In the genomic region with DNA sequence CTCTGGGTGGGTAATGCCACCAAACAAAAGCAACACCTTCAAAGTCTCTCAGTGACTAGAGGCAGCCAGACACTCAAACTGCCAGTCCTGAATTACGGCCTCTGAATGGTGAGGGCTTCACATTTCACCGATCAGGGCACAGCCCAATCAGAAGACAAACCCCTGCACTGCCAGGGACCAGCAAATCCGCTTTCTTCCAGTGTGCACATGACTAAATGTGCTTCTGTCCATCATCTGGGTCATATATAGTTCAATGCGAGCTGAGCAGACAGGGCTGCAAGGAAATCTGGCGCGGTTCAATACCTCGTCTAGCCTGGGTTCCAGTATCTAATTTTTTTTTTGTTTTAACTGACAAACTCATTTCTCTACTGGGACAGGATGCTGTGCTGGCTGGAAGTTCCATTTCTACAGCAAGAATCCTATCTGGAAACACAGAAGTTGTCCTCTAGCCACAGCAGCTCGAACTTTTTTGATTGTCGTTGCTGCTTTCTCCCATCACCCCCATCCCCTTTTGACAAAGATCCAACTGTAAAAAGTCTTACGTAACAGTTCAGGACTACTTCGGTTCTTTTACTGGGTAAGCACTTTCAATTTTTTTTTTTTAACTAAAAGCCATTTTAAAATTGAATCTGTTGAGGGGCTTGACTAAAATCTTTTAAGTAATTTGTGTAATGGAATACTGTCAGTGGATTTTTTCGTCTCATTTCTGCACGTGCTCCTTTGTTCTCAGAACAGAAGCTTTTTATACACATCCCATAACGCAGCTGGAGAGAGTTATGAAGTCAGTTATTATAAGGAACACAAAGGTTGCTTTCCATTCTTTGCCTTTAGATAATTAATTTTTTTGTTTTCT, we compare ENCODE assay signal across 1 cellular context.
A peak's percentile ranks its signal among the peaks of the same experiment; 100 is the strongest.
TF ChIP-seq lines count a peak whose summit lies in the region.

No MANE protein-coding gene starts in this region.

TF ChIP-seq in A549, 52 proteins besides CTCF, POLR2A, EP300 and RAD21 (continued from another document):
- TF ChIP-seq, protein P1, sequence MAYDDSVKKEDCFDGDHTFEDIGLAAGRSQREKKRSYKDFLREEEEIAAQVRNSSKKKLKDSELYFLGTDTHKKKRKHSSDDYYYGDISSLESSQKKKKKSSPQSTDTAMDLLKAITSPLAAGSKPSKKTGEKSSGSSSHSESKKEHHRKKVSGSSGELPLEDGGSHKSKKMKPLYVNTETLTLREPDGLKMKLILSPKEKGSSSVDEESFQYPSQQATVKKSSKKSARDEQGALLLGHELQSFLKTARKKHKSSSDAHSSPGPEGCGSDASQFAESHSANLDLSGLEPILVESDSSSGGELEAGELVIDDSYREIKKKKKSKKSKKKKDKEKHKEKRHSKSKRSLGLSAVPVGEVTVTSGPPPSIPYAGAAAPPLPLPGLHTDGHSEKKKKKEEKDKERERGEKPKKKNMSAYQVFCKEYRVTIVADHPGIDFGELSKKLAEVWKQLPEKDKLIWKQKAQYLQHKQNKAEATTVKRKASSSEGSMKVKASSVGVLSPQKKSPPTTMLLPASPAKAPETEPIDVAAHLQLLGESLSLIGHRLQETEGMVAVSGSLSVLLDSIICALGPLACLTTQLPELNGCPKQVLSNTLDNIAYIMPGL (CRISPR knock-in tag; IDR thresholded peaks at IDR 0.05; ENCODE audit: borderline replicate concordance): no peak
- TF ChIP-seq SREBF2 (IDR thresholded peaks at IDR 0.05): no peak
- TF ChIP-seq CBX2 (IDR thresholded peaks at IDR 0.05; ENCODE audit: borderline replicate concordance, low read depth): no peak
- no peak for TF ChIP-seq CBX8 (IDR thresholded peaks at IDR 0.05)
- TF ChIP-seq, protein P2, sequence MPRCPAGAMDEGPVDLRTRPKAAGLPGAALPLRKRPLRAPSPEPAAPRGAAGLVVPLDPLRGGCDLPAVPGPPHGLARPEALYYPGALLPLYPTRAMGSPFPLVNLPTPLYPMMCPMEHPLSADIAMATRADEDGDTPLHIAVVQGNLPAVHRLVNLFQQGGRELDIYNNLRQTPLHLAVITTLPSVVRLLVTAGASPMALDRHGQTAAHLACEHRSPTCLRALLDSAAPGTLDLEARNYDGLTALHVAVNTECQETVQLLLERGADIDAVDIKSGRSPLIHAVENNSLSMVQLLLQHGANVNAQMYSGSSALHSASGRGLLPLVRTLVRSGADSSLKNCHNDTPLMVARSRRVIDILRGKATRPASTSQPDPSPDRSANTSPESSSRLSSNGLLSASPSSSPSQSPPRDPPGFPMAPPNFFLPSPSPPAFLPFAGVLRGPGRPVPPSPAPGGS (IDR thresholded peaks at IDR 0.05): peak; percentile 95; the same call in 2 of the 3 replicates
- TF ChIP-seq HEYL (CRISPR knock-in tag; IDR thresholded peaks at IDR 0.05): no peak
- TF ChIP-seq, protein P3, sequence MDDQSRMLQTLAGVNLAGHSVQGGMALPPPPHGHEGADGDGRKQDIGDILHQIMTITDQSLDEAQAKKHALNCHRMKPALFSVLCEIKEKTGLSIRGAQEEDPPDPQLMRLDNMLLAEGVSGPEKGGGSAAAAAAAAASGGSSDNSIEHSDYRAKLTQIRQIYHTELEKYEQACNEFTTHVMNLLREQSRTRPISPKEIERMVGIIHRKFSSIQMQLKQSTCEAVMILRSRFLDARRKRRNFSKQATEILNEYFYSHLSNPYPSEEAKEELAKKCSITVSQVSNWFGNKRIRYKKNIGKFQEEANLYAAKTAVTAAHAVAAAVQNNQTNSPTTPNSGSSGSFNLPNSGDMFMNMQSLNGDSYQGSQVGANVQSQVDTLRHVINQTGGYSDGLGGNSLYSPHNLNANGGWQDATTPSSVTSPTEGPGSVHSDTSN (IDR thresholded peaks at IDR 0.05): peak; percentile 84
- no peak for TF ChIP-seq RNF2 (IDR thresholded peaks at IDR 0.05; ENCODE audit: borderline replicate concordance, low read depth)
- TF ChIP-seq, protein P4, sequence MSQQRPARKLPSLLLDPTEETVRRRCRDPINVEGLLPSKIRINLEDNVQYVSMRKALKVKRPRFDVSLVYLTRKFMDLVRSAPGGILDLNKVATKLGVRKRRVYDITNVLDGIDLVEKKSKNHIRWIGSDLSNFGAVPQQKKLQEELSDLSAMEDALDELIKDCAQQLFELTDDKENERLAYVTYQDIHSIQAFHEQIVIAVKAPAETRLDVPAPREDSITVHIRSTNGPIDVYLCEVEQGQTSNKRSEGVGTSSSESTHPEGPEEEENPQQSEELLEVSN (IDR thresholded peaks at IDR 0.05; ENCODE audit: borderline replicate concordance, low read depth): no peak
